In genomic region chr9:94002316-94003140, GRCh38 we compare ENCODE assay signal across 8 cellular contexts. TPM values are rescaled to one million over a fixed set of nuclear protein-coding genes. Genes with fewer than 3 reads are reported as not detected.
DNase-seq lines count a peak whose midpoint lies in the region; ATAC-seq, FAIRE-seq and TF ChIP-seq lines count a peak whose summit lies in the region.

No MANE protein-coding gene starts in this region.

- H3K4me3 Mint-ChIP-seq in activated T-helper 1 cell treated with anti-CD3 and anti-CD28 coated beads, Interleukin-12 subunit alpha, Interleukin-12 subunit beta, Interleukin-2, Interleukin-4 antibody, amounts not matched to agents 30 ng/mL and 10 ng/mL and 1 ng/mL, durations not matched to agents 14 hours and 24 hours and 36 hours = no peak overlapping the region

- no peak overlapping the region for H3K27ac Mint-ChIP-seq in activated T-helper 1 cell treated with anti-CD3 and anti-CD28 coated beads, Interleukin-12 subunit alpha, Interleukin-12 subunit beta, Interleukin-2, Interleukin-4 antibody, amounts not matched to agents 30 ng/mL and 10 ng/mL and 1 ng/mL, durations not matched to agents 14 hours and 24 hours and 36 hours

- H3K27me3 Mint-ChIP-seq in activated T-helper 1 cell treated with anti-CD3 and anti-CD28 coated beads, Interleukin-12 subunit alpha, Interleukin-12 subunit beta, Interleukin-2, Interleukin-4 antibody, amounts not matched to agents 30 ng/mL and 10 ng/mL and 1 ng/mL, durations not matched to agents 14 hours and 24 hours and 36 hours (ENCODE audit: insufficient read depth) = peaks cover 13% of the 10 kb centered on the region

- intact Hi-C loops in activated T-helper 1 cell treated with anti-CD3 and anti-CD28 coated beads, Interleukin-12 subunit alpha, Interleukin-12 subunit beta, Interleukin-2, Interleukin-4 antibody, amounts not matched to agents 30 ng/mL and 10 ng/mL and 1 ng/mL, durations not matched to agents 14 hours and 24 hours and 36 hours (cut with micrococcal nuclease) = no loop called here

- POLR2A ChIA-PET in HEK293 (lab: Yijun Ruan, JAX) = interaction anchor here (1.1 kb wide), 1 partner anchor 319 kb away, joined by 3 read pairs; no protein-coding TSS in a partner anchor

- H3K36me3 ChIP-seq in HEK293 (ENCODE audit: control insufficient read depth in 2 of 2, insufficient read depth in 1 of 2, low read length in 2 of 2) = no peaks in the 10 kb centered on the region

- peak; percentile 11 for FAIRE-seq in D721Med (lab: Jason Lieb, UNC)

- no peaks in the 10 kb centered on the region for H3K9me3 Mint-ChIP-seq in activated T-helper 1 cell treated with anti-CD3 and anti-CD28 coated beads, Interleukin-12 subunit alpha, Interleukin-12 subunit beta, Interleukin-2, Interleukin-4 antibody, amounts not matched to agents 30 ng/mL and 10 ng/mL and 1 ng/mL, durations not matched to agents 14 hours and 24 hours and 36 hours

- no peaks in the 10 kb centered on the region for H3K4me1 ChIP-seq in HEK293 (ENCODE audit: control insufficient read depth, insufficient read depth, low read length)

- no peak overlapping the region for H3K27ac ChIP-seq in HEK293 (ENCODE audit: extremely low read depth, low read depth, low read length)

- CTCF ChIA-PET in HEK293 (lab: Yijun Ruan, JAX) = interaction anchor here (0.5 to 5.7 kb wide), 41 partner anchors 9 to 1049 kb away, joined by 3 to 122 read pairs (median 4); no protein-coding TSS in a partner anchor

- H3K4me1 Mint-ChIP-seq in activated T-helper 1 cell treated with anti-CD3 and anti-CD28 coated beads, Interleukin-12 subunit alpha, Interleukin-12 subunit beta, Interleukin-2, Interleukin-4 antibody, amounts not matched to agents 30 ng/mL and 10 ng/mL and 1 ng/mL, durations not matched to agents 14 hours and 24 hours and 36 hours (ENCODE audit: low read depth) = no peaks in the 10 kb centered on the region

- no peaks in the 10 kb centered on the region for H3K36me3 Mint-ChIP-seq in activated T-helper 1 cell treated with anti-CD3 and anti-CD28 coated beads, Interleukin-12 subunit alpha, Interleukin-12 subunit beta, Interleukin-2, Interleukin-4 antibody, amounts not matched to agents 30 ng/mL and 10 ng/mL and 1 ng/mL, durations not matched to agents 14 hours and 24 hours and 36 hours (ENCODE audit: low read depth)

- DNase-seq in D721Med (ENCODE audit: insufficient read length, low spot score) (peak; percentile 23), NCI-H510A treated with DMSO at 0.1 percent for 48 hours (lab: John Stamatoyannopoulos, UW) (peak; percentile 70), islet precursor cell (peak; percentile 73)
- peak; percentile 6 for DNase-seq in activated T-helper 1 cell treated with anti-CD3 and anti-CD28 coated beads, Interleukin-12 subunit alpha, Interleukin-12 subunit beta, Interleukin-2, Interleukin-4 antibody, amounts not matched to agents 30 ng/mL and 10 ng/mL and 1 ng/mL, durations not matched to agents 14 hours and 24 hours and 36 hours (ENCODE audit: low spot score)
- no peak for DNase-seq in activated CD4-positive, CD25-positive, alpha-beta regulatory T cell treated with anti-CD3 and anti-CD28 coated beads, Interleukin-2, amount 50 U/mL, for 72 hours

- H3K4me3 ChIP-seq in HEK293 (ENCODE audit: low read depth, low read length) = no peak overlapping the region

- ATAC-seq in HG03025 (IDR thresholded peaks at IDR 0.05; ENCODE audit: low FRiP score, unreplicated experiment) (no peak), HG02970 (IDR thresholded peaks at IDR 0.05; ENCODE audit: low FRiP score, unreplicated experiment) (no peak)

- H3K9me3 ChIP-seq in HEK293 (ENCODE audit: control insufficient read depth, insufficient read depth, low read depth, low read length) = no peaks in the 10 kb centered on the region

- TF ChIP-seq CTCF in D721Med (IDR thresholded peaks at IDR 0.05; ENCODE audit: insufficient read depth, missing control alignments) (peak; percentile 72), HEK293 (tag by site-specific recombination; IDR thresholded peaks at IDR 0.05) (peak; percentile 34)

TF ChIP-seq in HEK293, 187 proteins besides CTCF, POLR2A, EP300 and RAD21:
- TF ChIP-seq ZNF654 (tag by site-specific recombination; IDR thresholded peaks at IDR 0.05; ENCODE audit: low read depth) = peak; percentile 75
- TF ChIP-seq ZNF596 (tag by site-specific recombination; IDR thresholded peaks at IDR 0.05) = no peak
- TF ChIP-seq ZNF398 (tag by site-specific recombination; IDR thresholded peaks at IDR 0.05) = no peak
- no peak for TF ChIP-seq ZNF626 (tag by site-specific recombination; IDR thresholded peaks at IDR 0.05)

RNA-seq across cellular contexts. Expression of gene BARX1, which starts 47.4 kb away (rescaled TPM):
- 0.15 and 0.21 TPM in 2 replicates for total RNA-seq in activated T-helper 1 cell treated with anti-CD3 and anti-CD28 coated beads, Interleukin-12 subunit alpha, Interleukin-12 subunit beta, Interleukin-2, Interleukin-4 antibody, amounts not matched to agents 30 ng/mL and 10 ng/mL and 1 ng/mL, durations not matched to agents 14 hours and 24 hours and 36 hours
